ENCODE assay signal across 8 cellular contexts in the genomic region with DNA sequence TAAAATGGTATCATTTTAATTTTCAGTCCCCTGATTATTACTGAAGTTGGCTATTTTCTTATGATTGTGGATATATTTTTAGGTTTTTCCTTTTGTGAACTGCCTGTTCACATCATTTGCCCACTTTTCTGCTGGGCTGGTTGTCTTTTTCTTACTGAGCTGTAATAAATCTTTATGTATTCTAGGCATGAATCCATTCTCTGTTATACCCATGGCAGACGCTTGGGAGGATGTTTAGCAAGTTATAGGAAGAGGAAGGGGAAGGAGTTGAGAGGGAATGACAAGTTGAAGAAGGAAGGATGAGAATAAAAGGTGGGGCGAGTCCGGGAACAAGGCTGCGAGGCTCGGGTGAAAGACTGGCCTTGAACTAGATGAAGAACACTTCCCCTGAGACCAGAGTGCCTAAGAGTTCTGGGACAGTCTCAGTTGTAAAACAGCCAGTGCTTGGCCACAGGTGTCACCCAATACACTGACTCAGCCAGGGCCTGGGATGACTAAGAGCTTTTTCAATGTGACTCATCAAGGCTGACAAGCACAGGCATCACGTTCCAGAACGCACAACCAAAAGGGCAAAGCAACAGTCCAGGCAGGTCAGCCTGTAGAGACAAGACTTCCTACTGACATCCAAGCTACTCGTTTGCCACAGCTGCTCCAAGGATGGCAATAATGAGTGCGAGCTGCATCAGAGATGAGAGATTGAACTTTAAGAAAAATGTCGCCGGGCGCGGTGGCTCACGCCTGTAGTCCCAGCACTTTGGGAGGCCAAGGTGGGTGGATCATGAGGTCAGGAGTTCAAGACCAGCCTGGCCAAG. TPM values are rescaled to one million over a fixed set of nuclear protein-coding genes. Genes with fewer than 3 reads are reported as not detected.
DNase-seq lines count a peak whose midpoint lies in the region; ATAC-seq, FAIRE-seq and TF ChIP-seq lines count a peak whose summit lies in the region.

No MANE protein-coding gene starts in this region.

- peak; percentile 14 for FAIRE-seq in GM19239 (lab: Jason Lieb, UNC)

- peak; percentile 83 for ATAC-seq in HG03354 (IDR thresholded peaks at IDR 0.05; ENCODE audit: poor library complexity, severe bottlenecking, unreplicated experiment)
- peak; percentile 92 for ATAC-seq in SK-N-SH treated with all-trans-retinoic acid at 6 μM for 48 hours

- peak; percentile 14 for TF ChIP-seq CTCF in choroid plexus epithelial cell (conservative IDR thresholded peaks at IDR 0.05; ENCODE audit: low read depth, low read length)

- DNase-seq in AML-193 (lab: John Stamatoyannopoulos, UW), result peak; percentile 28 to 31
- DNase-seq in GM19239 (ENCODE audit: insufficient read length, low spot score), result peak; percentile 63
- peak; percentile 96 for DNase-seq in choroid plexus epithelial cell (ENCODE audit: low read depth)
- DNase-seq in pulmonary artery endothelial cell (ENCODE audit: low read depth, low spot score), result peak; percentile 63
- no peak for DNase-seq in NCI-H345 treated with DMSO at 0.1 percent for 48 hours (lab: John Stamatoyannopoulos, UW; ENCODE audit: unreplicated experiment)
- DNase-seq in DMS153 treated with DMSO at 0.1 percent for 48 hours (lab: John Stamatoyannopoulos, UW; ENCODE audit: unreplicated experiment), result no peak

- H3K4me3 ChIP-seq in choroid plexus epithelial cell (ENCODE audit: low read depth, low read length), result no peak overlapping the region

TF ChIP-seq in SK-N-SH treated with all-trans-retinoic acid at 6 μM for 48 hours, 23 proteins besides CTCF, POLR2A, EP300 and RAD21:
- TF ChIP-seq TCF4 (CRISPR knock-in tag; IDR thresholded peaks at IDR 0.05; ENCODE audit: borderline replicate concordance), result no peak
- TF ChIP-seq, protein P1, sequence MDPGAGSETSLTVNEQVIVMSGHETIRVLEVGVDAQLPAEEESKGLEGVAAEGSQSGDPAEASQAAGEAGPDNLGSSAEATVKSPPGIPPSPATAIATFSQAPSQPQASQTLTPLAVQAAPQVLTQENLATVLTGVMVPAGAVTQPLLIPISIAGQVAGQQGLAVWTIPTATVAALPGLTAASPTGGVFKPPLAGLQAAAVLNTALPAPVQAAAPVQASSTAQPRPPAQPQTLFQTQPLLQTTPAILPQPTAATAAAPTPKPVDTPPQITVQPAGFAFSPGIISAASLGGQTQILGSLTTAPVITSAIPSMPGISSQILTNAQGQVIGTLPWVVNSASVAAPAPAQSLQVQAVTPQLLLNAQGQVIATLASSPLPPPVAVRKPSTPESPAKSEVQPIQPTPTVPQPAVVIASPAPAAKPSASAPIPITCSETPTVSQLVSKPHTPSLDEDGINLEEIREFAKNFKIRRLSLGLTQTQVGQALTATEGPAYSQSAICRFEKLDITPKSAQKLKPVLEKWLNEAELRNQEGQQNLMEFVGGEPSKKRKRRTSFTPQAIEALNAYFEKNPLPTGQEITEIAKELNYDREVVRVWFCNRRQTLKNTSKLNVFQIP (CRISPR knock-in tag; IDR thresholded peaks at IDR 0.05; ENCODE audit: borderline replicate concordance, low read depth), result no peak
- TF ChIP-seq RARB (CRISPR knock-in tag; IDR thresholded peaks at IDR 0.05), result no peak
- no peak for TF ChIP-seq ZNF8 (CRISPR knock-in tag; IDR thresholded peaks at IDR 0.05)
- no peak for TF ChIP-seq BACH2 (CRISPR knock-in tag; IDR thresholded peaks at IDR 0.05; ENCODE audit: borderline replicate concordance)
- TF ChIP-seq, protein P2, sequence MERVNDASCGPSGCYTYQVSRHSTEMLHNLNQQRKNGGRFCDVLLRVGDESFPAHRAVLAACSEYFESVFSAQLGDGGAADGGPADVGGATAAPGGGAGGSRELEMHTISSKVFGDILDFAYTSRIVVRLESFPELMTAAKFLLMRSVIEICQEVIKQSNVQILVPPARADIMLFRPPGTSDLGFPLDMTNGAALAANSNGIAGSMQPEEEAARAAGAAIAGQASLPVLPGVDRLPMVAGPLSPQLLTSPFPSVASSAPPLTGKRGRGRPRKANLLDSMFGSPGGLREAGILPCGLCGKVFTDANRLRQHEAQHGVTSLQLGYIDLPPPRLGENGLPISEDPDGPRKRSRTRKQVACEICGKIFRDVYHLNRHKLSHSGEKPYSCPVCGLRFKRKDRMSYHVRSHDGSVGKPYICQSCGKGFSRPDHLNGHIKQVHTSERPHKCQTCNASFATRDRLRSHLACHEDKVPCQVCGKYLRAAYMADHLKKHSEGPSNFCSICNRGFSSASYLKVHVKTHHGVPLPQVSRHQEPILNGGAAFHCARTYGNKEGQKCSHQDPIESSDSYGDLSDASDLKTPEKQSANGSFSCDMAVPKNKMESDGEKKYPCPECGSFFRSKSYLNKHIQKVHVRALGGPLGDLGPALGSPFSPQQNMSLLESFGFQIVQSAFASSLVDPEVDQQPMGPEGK (CRISPR knock-in tag; IDR thresholded peaks at IDR 0.05; ENCODE audit: borderline replicate concordance), result no peak
- TF ChIP-seq SNAI2 (CRISPR knock-in tag; IDR thresholded peaks at IDR 0.05), result no peak
- TF ChIP-seq TOX (CRISPR knock-in tag; IDR thresholded peaks at IDR 0.05; ENCODE audit: borderline replicate concordance), result no peak
- no peak for TF ChIP-seq ESRRG (CRISPR knock-in tag; IDR thresholded peaks at IDR 0.05)
TF ChIP-seq in SK-N-SH treated with all-trans-retinoic acid at 6 μM for 48 hours: peak in this region for 0.

RNA-seq across cellular contexts. Expression of a gene that starts 35.2 kb away (rescaled TPM):
- 20.8 and 24.1 TPM in 2 replicates for total RNA-seq in pulmonary artery endothelial cell

RNA-seq across cellular contexts. Expression of a gene that starts 48.8 kb away (rescaled TPM):
- total RNA-seq in pulmonary artery endothelial cell, result 14.8 and 16.9 TPM in 2 replicates

Comparison
In these comparisons a context has a peak if more than half of its experiments do, and no peak if none do; other contexts are left out.
1. DNase-seq: peak in AML-193 (2 of 2), GM19239 (single experiment), choroid plexus epithelial cell (single experiment) and pulmonary artery endothelial cell (single experiment); none in NCI-H345 treated with DMSO at 0.1 percent for 48 hours (single experiment) and DMS153 treated with DMSO at 0.1 percent for 48 hours (single experiment).